In genomic region chrX:129524250-129524850, GRCh38 we compare ENCODE assay signal across 11 cellular contexts. TPM values are rescaled to one million over a fixed set of nuclear protein-coding genes. Genes with fewer than 3 reads are reported as not detected.
DNase-seq lines count a peak whose midpoint lies in the region; TF ChIP-seq lines count a peak whose summit lies in the region.
"Had no signal": no experiment of that assay in that cellular context is flagged by ENCODE, and none has a peak within 500 bp of the region (broad histone marks: within the 10 kb centered on the region; RNA-seq: fewer than 3 reads in every experiment).

No MANE protein-coding gene starts in this region.

- DNase-seq in activated naive CD4-positive, alpha-beta T cell treated with anti-CD3 and anti-CD28 coated beads, Interleukin-2, amount 50 U/mL, for 16 hours: no peak
- DNase-seq in SJCRH30: no peak
- DNase-seq in glutamatergic neuron: no peak
- no peak for DNase-seq in prostate gland (ENCODE audit: low spot score)
- DNase-seq in kidney glomerular epithelial cell (lab: John Stamatoyannopoulos, UW): no peak
- no peak for DNase-seq in DMS53 (lab: John Stamatoyannopoulos, UW)
- DNase-seq: activated CD4-positive, alpha-beta T cell treated with anti-CD3 and anti-CD28 coated beads, Interleukin-2, amount 10 ng/mL, durations not matched to agents 7 days and 5 days; NCI-H226; SW 1271 had no signal

- no peaks in the 10 kb centered on the region for H3K79me2 ChIP-seq in parathyroid adenoma

- H3K4me1 Mint-ChIP-seq in activated naive CD4-positive, alpha-beta T cell treated with anti-CD3 and anti-CD28 coated beads, Interleukin-2, amount 50 U/mL, for 24 hours: peaks cover 7% of the 10 kb centered on the region
- H3K4me1 Mint-ChIP-seq in glutamatergic neuron (ENCODE audit: low read depth, unreplicated experiment): peaks cover under 1% of the 10 kb centered on the region

- H2AFZ ChIP-seq in parathyroid adenoma: peak overlapping the region; percentile 74

- no peak for TF ChIP-seq POLR2A in prostate gland (IDR thresholded peaks at IDR 0.05)

- no peak overlapping the region for H3K4me2 ChIP-seq in parathyroid adenoma (ENCODE audit: low read length)

- no peak overlapping the region for H3K9ac ChIP-seq in parathyroid adenoma

- TF ChIP-seq CTCF in glutamatergic neuron (IDR thresholded peaks at IDR 0.05; ENCODE audit: partially characterized antibody, unreplicated experiment): no peak
- no peak for TF ChIP-seq CTCF in parathyroid adenoma (IDR thresholded peaks at IDR 0.05)
- no peak for TF ChIP-seq CTCF in prostate gland (IDR thresholded peaks at IDR 0.05)

- H3K9me3 Mint-ChIP-seq in activated naive CD4-positive, alpha-beta T cell treated with anti-CD3 and anti-CD28 coated beads, Interleukin-2, amount 50 U/mL, for 24 hours: no peaks in the 10 kb centered on the region
- H3K9me3 Mint-ChIP-seq in glutamatergic neuron (ENCODE audit: unreplicated experiment): peaks cover 4% of the 10 kb centered on the region

- H3K27me3 Mint-ChIP-seq in activated naive CD4-positive, alpha-beta T cell treated with anti-CD3 and anti-CD28 coated beads, Interleukin-2, amount 50 U/mL, for 24 hours: no peaks in the 10 kb centered on the region
- peaks cover 4% of the 10 kb centered on the region for H3K27me3 Mint-ChIP-seq in glutamatergic neuron (ENCODE audit: unreplicated experiment)

- H3K27ac ChIP-seq in SJCRH30 (no peak overlapping the region), parathyroid adenoma (no peak overlapping the region), prostate gland (no peak overlapping the region)

- H3K4me3 Mint-ChIP-seq in activated naive CD4-positive, alpha-beta T cell treated with anti-CD3 and anti-CD28 coated beads, Interleukin-2, amount 50 U/mL, for 24 hours: peak overlapping the region; percentile 84
- H3K4me3 Mint-ChIP-seq in glutamatergic neuron (ENCODE audit: unreplicated experiment): peak overlapping the region; percentile 91

- peak overlapping the region; percentile 94 for H3K4me3 ChIP-seq in SJCRH30
- H3K4me3 ChIP-seq in parathyroid adenoma (ENCODE audit: low read depth, low read length): no peak overlapping the region
- no peak overlapping the region for H3K4me3 ChIP-seq in prostate gland

- WGBS in prostate gland: 93% methylated on average over 3 of the region's 3 CpGs

- H3K27ac Mint-ChIP-seq in activated naive CD4-positive, alpha-beta T cell treated with anti-CD3 and anti-CD28 coated beads, Interleukin-2, amount 50 U/mL, for 24 hours: no peak overlapping the region
- no peak overlapping the region for H3K27ac Mint-ChIP-seq in glutamatergic neuron (ENCODE audit: unreplicated experiment)

- intact Hi-C loops in prostate gland (cut with DNase I): no loop called here

- no peaks in the 10 kb centered on the region for H3K9me3 ChIP-seq in SJCRH30 (replicated peaks)
- H3K9me3 ChIP-seq in parathyroid adenoma (ENCODE audit: control insufficient read depth, low read length): no peaks in the 10 kb centered on the region
- H3K9me3 ChIP-seq in prostate gland: no peaks in the 10 kb centered on the region

- no peaks in the 10 kb centered on the region for H3K4me1 ChIP-seq in SJCRH30
- H3K4me1 ChIP-seq in parathyroid adenoma: no peaks in the 10 kb centered on the region
- H3K4me1 ChIP-seq in prostate gland (replicated peaks): no peaks in the 10 kb centered on the region

- H3K36me3 ChIP-seq in SJCRH30 (no peaks in the 10 kb centered on the region), parathyroid adenoma (ENCODE audit: control insufficient read depth, insufficient read depth, low read length) (no peaks in the 10 kb centered on the region), prostate gland (no peaks in the 10 kb centered on the region)

- H3K36me3 Mint-ChIP-seq in activated naive CD4-positive, alpha-beta T cell treated with anti-CD3 and anti-CD28 coated beads, Interleukin-2, amount 50 U/mL, for 24 hours: no peaks in the 10 kb centered on the region
- H3K36me3 Mint-ChIP-seq in glutamatergic neuron (ENCODE audit: unreplicated experiment): no peaks in the 10 kb centered on the region

- H3K27me3 ChIP-seq in SJCRH30: no peaks in the 10 kb centered on the region
- no peaks in the 10 kb centered on the region for H3K27me3 ChIP-seq in parathyroid adenoma (ENCODE audit: control insufficient read depth, insufficient read depth, low read length)
- no peaks in the 10 kb centered on the region for H3K27me3 ChIP-seq in prostate gland (replicated peaks; ENCODE audit: insufficient read depth)

RNA-seq across cellular contexts. Expression of gene SMARCA1, which starts 1.1 kb away (rescaled TPM):
- 76.4 and 82.0 TPM in 2 replicates for total RNA-seq in SJCRH30 (2014; rRNA removed; shearing (Covaris generic))
- total RNA-seq in glutamatergic neuron (ENCODE audit: unreplicated experiment): 55.7 TPM
- total RNA-seq in prostate gland: 100 to 1,000 TPM in 1 of 2 donors, 10 to 100 TPM in 1; 41.9 to 157 TPM
- total RNA-seq: activated CD4-positive, alpha-beta T cell treated with anti-CD3 and anti-CD28 coated beads, Interleukin-2, amount 10 ng/mL, durations not matched to agents 7 days and 5 days had no signal

RNA-seq across cellular contexts. Expression of gene OCRL, which starts 15.7 kb away (rescaled TPM):
- 14.5 and 17.7 TPM in 2 replicates for total RNA-seq in SJCRH30 (2014; rRNA removed; shearing (Covaris generic))
- total RNA-seq in glutamatergic neuron (ENCODE audit: unreplicated experiment) (34.3 TPM), prostate gland (10 to 100 TPM; 16.7 to 77.1 TPM)
